ENCODE assay signal across 8 cellular contexts in genomic region chr3:53129344-53129743, GRCh38. TPM values are rescaled to one million over a fixed set of nuclear protein-coding genes. Genes with fewer than 3 reads are reported as not detected.
DNase-seq lines count a peak whose midpoint lies in the region; ATAC-seq lines count a peak whose summit lies in the region.

No MANE protein-coding gene starts in this region.

- no peak for ATAC-seq in stimulated activated naive CD8-positive, alpha-beta T cell treated with anti-CD3 and anti-CD28 coated beads, Interleukin-15, amount 100 ng/mL, for 72 hours

- H3K9me3 Mint-ChIP-seq in activated CD4-positive, alpha-beta memory T cell treated with anti-CD3 and anti-CD28 coated beads for 36 hours = no peaks in the 10 kb centered on the region
- no peaks in the 10 kb centered on the region for H3K9me3 Mint-ChIP-seq in stimulated activated naive CD8-positive, alpha-beta T cell treated with anti-CD3 and anti-CD28 coated beads, Interleukin-15, amount 100 ng/mL, for 72 hours

- POLR2A ChIA-PET in activated CD4-positive, alpha-beta memory T cell treated with anti-CD3 and anti-CD28 coated beads for 36 hours (lab: Charles Lee) = interaction anchor here (0.5 to 1.4 kb wide), 8 partner anchors 10 to 437 kb away, joined by 3 to 5 read pairs (median 3); no protein-coding TSS in a partner anchor

- H3K36me3 Mint-ChIP-seq in activated CD4-positive, alpha-beta memory T cell treated with anti-CD3 and anti-CD28 coated beads for 36 hours = peaks cover 18% of the 10 kb centered on the region

- peak overlapping the region; percentile 97 for H3K27ac Mint-ChIP-seq in activated CD4-positive, alpha-beta memory T cell treated with anti-CD3 and anti-CD28 coated beads for 36 hours
- H3K27ac Mint-ChIP-seq in stimulated activated naive CD8-positive, alpha-beta T cell treated with anti-CD3 and anti-CD28 coated beads, Interleukin-15, amount 100 ng/mL, for 72 hours = peak overlapping the region; percentile 34 to 97

- no peaks in the 10 kb centered on the region for H3K27me3 Mint-ChIP-seq in activated CD4-positive, alpha-beta memory T cell treated with anti-CD3 and anti-CD28 coated beads for 36 hours
- no peaks in the 10 kb centered on the region for H3K27me3 Mint-ChIP-seq in stimulated activated naive CD8-positive, alpha-beta T cell treated with anti-CD3 and anti-CD28 coated beads, Interleukin-15, amount 100 ng/mL, for 72 hours

- H3K4me1 Mint-ChIP-seq in activated CD4-positive, alpha-beta memory T cell treated with anti-CD3 and anti-CD28 coated beads for 36 hours (ENCODE audit: low read depth) = peaks cover 21% of the 10 kb centered on the region
- peaks cover 22% of the 10 kb centered on the region for H3K4me1 Mint-ChIP-seq in stimulated activated naive CD8-positive, alpha-beta T cell treated with anti-CD3 and anti-CD28 coated beads, Interleukin-15, amount 100 ng/mL, for 72 hours

- CTCF ChIA-PET in activated CD4-positive, alpha-beta memory T cell treated with anti-CD3 and anti-CD28 coated beads for 36 hours (lab: Charles Lee) = interaction anchor here (0.9 to 3.6 kb wide), 3 partner anchors 14 to 67 kb away, joined by 5 to 25 read pairs (median 7); no protein-coding TSS in a partner anchor

- intact Hi-C loops in activated CD4-positive, alpha-beta memory T cell treated with anti-CD3 and anti-CD28 coated beads for 36 hours (cut with micrococcal nuclease) = no loop called here

- DNase-seq in DMS 273 (lab: John Stamatoyannopoulos, UW; ENCODE audit: unreplicated experiment) = peak; percentile 16
- no peak for DNase-seq in DMS 273 treated with DMSO at 0.1 percent for 48 hours (lab: John Stamatoyannopoulos, UW)
- no peak for DNase-seq in activated CD4-positive, alpha-beta memory T cell treated with anti-CD3 and anti-CD28 coated beads for 36 hours
- DNase-seq in stimulated activated naive CD8-positive, alpha-beta T cell treated with anti-CD3 and anti-CD28 coated beads, Interleukin-15, amount 100 ng/mL, for 72 hours = no peak
- DNase-seq in NCI-H2171 (lab: John Stamatoyannopoulos, UW) = no peak
- DNase-seq in stimulated activated CD4-positive, alpha-beta T cell treated with anti-CD3 and anti-CD28 coated beads, Interleukin-2, amount 100 ng/mL, for 24 hours = no peak
- DNase-seq in LoVo (ENCODE audit: low spot score) = no peak

- peak overlapping the region; percentile 90 for H3K4me3 ChIP-seq in iPS-11a (ENCODE audit: low read depth, low read length)

- peak overlapping the region; percentile 95 for H3K4me3 Mint-ChIP-seq in activated CD4-positive, alpha-beta memory T cell treated with anti-CD3 and anti-CD28 coated beads for 36 hours
- H3K4me3 Mint-ChIP-seq in stimulated activated naive CD8-positive, alpha-beta T cell treated with anti-CD3 and anti-CD28 coated beads, Interleukin-15, amount 100 ng/mL, for 72 hours = peak overlapping the region; percentile 95 to 96

RNA-seq across cellular contexts. Expression of gene RFT1, which starts 0.9 kb away (rescaled TPM):
- 10 to 100 TPM; 35.0 to 38.2 TPM for total RNA-seq in activated CD4-positive, alpha-beta memory T cell treated with anti-CD3 and anti-CD28 coated beads for 36 hours

RNA-seq across cellular contexts. Expression of gene PRKCD, which starts 31.7 kb away (rescaled TPM):
- 10 to 100 TPM; 23.8 to 25.9 TPM for total RNA-seq in activated CD4-positive, alpha-beta memory T cell treated with anti-CD3 and anti-CD28 coated beads for 36 hours
